Comparison of ENCODE assay signal across 1 cellular context in the genomic region with DNA sequence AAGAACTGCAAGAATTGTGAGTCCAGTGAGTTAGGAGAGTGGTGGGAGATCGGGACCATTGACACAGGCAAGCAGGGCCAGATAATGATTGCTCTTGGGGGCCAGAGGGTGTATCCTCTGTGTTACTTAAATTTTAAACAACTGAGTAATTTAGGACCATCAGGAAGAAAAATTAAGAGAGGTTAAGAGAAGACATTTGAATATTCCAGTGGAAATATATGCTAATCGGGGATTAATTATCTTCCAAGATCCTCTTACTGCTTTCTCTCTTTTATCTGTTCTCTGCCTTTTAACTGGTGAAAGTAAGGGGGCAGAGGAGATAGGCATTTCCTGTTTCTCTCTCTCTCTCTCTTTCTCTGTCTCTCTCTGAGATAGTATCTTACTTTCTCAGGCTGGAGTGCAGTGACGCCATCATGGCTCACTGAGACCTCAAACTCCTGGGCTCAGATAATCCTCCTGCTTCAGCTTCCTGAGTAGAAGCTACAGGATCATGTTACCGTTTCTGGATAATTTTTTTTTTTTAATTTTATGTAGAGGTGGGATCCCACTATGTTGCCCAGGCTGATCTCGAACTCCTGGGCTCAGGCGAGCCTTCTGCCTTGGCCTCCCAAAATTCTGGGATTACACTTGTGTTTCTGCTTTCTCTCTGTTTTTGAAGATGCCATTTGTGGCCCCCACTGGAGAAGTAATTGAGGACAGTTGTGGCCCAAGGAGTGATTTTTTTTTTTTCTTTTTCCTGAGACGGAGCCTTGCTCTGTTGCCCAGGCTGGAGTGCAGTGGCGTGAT.
TF ChIP-seq lines count a peak whose summit lies in the region.

No MANE protein-coding gene starts in this region.

TF ChIP-seq in K562, 482 proteins besides CTCF, POLR2A, EP300 and RAD21 (continued from another document):
- TF ChIP-seq BACH1 (tag; IDR thresholded peaks at IDR 0.05) (peak; percentile 75; the same call in 1 of the 2 replicates), SOX6 (IDR thresholded peaks at IDR 0.05) (peak; percentile 86), ILF3 (IDR thresholded peaks at IDR 0.05; ENCODE audit: borderline replicate concordance) (no peak), NFIX (CRISPR knock-in tag; IDR thresholded peaks at IDR 0.05; ENCODE audit: low read depth) (no peak), SMARCA4 (IDR thresholded peaks at IDR 0.05) (peak; percentile 97), NR2C2 (CRISPR knock-in tag; IDR thresholded peaks at IDR 0.05) (no peak), NR2C2 (tag; IDR thresholded peaks at IDR 0.05) (peak; percentile 65; the same call in 1 of the 2 replicates), ZNF668 (CRISPR knock-in tag; IDR thresholded peaks at IDR 0.05) (0 out of 2 replicates have a peak, but pooled peaks have one; percentile 30), PHTF2 (CRISPR knock-in tag; IDR thresholded peaks at IDR 0.05) (no peak), FOXK2 (conservative IDR thresholded peaks at IDR 0.05 in 1 of 2, IDR thresholded peaks at IDR 0.05 in 1 of 2; ENCODE audit: low read depth in 2 of 2) (peak in 1 of 2 experiments; percentile 71; a peak in 1 of 4 replicates), ZBTB7A (IDR thresholded peaks at IDR 0.05; ENCODE audit: borderline replicate concordance, control insufficient read depth, low read depth, low read length) (peak; percentile 36; the same call in 1 of the 2 replicates), EGR1 (conservative IDR thresholded peaks at IDR 0.05) (peak; percentile 58), ZNF395 (CRISPR knock-in tag; IDR thresholded peaks at IDR 0.05) (peak; percentile 81; the same call in 1 of the 2 replicates), ZNF143 (CRISPR knock-in tag; IDR thresholded peaks at IDR 0.05) (no peak), GATA2 (CRISPR knock-in tag; IDR thresholded peaks at IDR 0.05) (peak; percentile 96), CBFA2T3 (IDR thresholded peaks at IDR 0.05) (peak; percentile 88), CREM (IDR thresholded peaks at IDR 0.05; ENCODE audit: low read depth) (peak; percentile 90), GABPB1 (CRISPR knock-in tag; IDR thresholded peaks at IDR 0.05) (peak; percentile 53; the same call in 1 of the 2 replicates), TAL1 (IDR thresholded peaks at IDR 0.05) (peak; percentile 58), ARID1B (IDR thresholded peaks at IDR 0.05) (peak; percentile 94), ELF2 (CRISPR knock-in tag; IDR thresholded peaks at IDR 0.05) (peak; percentile 80), PURB (CRISPR knock-in tag; IDR thresholded peaks at IDR 0.05; ENCODE audit: low read depth) (no peak), ZNF583 (CRISPR knock-in tag; IDR thresholded peaks at IDR 0.05) (no peak), THAP7 (CRISPR knock-in tag; IDR thresholded peaks at IDR 0.05) (no peak), MBD2 (IDR thresholded peaks at IDR 0.05; ENCODE audit: borderline replicate concordance, low read depth) (peak; percentile 70; the same call in 1 of the 2 replicates), GATAD2A (IDR thresholded peaks at IDR 0.05) (peak; percentile 90), TSC22D4 (tag; IDR thresholded peaks at IDR 0.05) (no peak), ZEB2 (IDR thresholded peaks at IDR 0.05) (peak; percentile 69), FOSL1 (tag; conservative IDR thresholded peaks at IDR 0.05) (peak; percentile 94), CXXC5 (CRISPR knock-in tag; IDR thresholded peaks at IDR 0.05) (peak; percentile 41), DACH1 (IDR thresholded peaks at IDR 0.05; ENCODE audit: partially characterized antibody) (peak; percentile 84), ZNF311 (CRISPR knock-in tag; IDR thresholded peaks at IDR 0.05) (0 out of 2 replicates have a peak, but pooled peaks have one; percentile 17), RBFOX2 (IDR thresholded peaks at IDR 0.05; ENCODE audit: low read depth, low read length) (0 out of 2 replicates have a peak, but pooled peaks have one; percentile 21), CBFB (CRISPR knock-in tag; IDR thresholded peaks at IDR 0.05) (no peak), ARNT (IDR thresholded peaks at IDR 0.05) (peak; percentile 37 to 89), SMARCC2 (IDR thresholded peaks at IDR 0.05; ENCODE audit: low read depth) (peak; percentile 91), ZBTB2 (IDR thresholded peaks at IDR 0.05) (peak; percentile 88), ZKSCAN8 (CRISPR knock-in tag; IDR thresholded peaks at IDR 0.05) (peak; percentile 77; the same call in 1 of the 2 replicates), STAT5A (IDR thresholded peaks at IDR 0.05; ENCODE audit: borderline replicate concordance, low read length) (no peak), DMBX1 (CRISPR knock-in tag; IDR thresholded peaks at IDR 0.05; ENCODE audit: borderline replicate concordance) (peak; percentile 55; the same call in 1 of the 2 replicates), COPS2 (conservative IDR thresholded peaks at IDR 0.05) (no peak), FOXM1 (IDR thresholded peaks at IDR 0.05; ENCODE audit: low read depth) (peak; percentile 63; the same call in 1 of the 2 replicates), FOXM1 (CRISPR knock-in tag; IDR thresholded peaks at IDR 0.05; ENCODE audit: low read depth) (no peak)
- TF ChIP-seq, protein P1, sequence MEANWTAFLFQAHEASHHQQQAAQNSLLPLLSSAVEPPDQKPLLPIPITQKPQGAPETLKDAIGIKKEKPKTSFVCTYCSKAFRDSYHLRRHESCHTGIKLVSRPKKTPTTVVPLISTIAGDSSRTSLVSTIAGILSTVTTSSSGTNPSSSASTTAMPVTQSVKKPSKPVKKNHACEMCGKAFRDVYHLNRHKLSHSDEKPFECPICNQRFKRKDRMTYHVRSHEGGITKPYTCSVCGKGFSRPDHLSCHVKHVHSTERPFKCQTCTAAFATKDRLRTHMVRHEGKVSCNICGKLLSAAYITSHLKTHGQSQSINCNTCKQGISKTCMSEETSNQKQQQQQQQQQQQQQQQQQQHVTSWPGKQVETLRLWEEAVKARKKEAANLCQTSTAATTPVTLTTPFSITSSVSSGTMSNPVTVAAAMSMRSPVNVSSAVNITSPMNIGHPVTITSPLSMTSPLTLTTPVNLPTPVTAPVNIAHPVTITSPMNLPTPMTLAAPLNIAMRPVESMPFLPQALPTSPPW (CRISPR knock-in tag; IDR thresholded peaks at IDR 0.05) = peak; percentile 65
- TF ChIP-seq, protein P2, sequence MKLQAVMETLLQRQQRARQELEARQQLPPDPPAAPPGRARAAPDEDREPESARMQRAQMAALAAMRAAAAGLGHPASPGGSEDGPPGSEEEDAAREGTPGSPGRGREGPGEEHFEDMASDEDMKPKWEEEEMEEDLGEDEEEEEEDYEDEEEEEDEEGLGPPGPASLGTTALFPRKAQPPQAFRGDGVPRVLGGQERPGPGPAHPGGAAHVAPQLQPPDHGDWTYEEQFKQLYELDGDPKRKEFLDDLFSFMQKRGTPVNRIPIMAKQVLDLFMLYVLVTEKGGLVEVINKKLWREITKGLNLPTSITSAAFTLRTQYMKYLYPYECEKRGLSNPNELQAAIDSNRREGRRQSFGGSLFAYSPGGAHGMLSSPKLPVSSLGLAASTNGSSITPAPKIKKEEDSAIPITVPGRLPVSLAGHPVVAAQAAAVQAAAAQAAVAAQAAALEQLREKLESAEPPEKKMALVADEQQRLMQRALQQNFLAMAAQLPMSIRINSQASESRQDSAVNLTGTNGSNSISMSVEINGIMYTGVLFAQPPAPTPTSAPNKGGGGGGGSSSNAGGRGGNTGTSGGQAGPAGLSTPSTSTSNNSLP (IDR thresholded peaks at IDR 0.05; ENCODE audit: borderline replicate concordance, low read depth, low read length) = peak; percentile 17; the same call in 1 of the 2 replicates
- TF ChIP-seq, protein P3, sequence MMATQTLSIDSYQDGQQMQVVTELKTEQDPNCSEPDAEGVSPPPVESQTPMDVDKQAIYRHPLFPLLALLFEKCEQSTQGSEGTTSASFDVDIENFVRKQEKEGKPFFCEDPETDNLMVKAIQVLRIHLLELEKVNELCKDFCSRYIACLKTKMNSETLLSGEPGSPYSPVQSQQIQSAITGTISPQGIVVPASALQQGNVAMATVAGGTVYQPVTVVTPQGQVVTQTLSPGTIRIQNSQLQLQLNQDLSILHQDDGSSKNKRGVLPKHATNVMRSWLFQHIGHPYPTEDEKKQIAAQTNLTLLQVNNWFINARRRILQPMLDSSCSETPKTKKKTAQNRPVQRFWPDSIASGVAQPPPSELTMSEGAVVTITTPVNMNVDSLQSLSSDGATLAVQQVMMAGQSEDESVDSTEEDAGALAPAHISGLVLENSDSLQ (IDR thresholded peaks at IDR 0.05) = peak; percentile 61
TF ChIP-seq in K562: peak in this region for 126.
